8 cellular contexts compared by ENCODE assay signal in the genomic region with DNA sequence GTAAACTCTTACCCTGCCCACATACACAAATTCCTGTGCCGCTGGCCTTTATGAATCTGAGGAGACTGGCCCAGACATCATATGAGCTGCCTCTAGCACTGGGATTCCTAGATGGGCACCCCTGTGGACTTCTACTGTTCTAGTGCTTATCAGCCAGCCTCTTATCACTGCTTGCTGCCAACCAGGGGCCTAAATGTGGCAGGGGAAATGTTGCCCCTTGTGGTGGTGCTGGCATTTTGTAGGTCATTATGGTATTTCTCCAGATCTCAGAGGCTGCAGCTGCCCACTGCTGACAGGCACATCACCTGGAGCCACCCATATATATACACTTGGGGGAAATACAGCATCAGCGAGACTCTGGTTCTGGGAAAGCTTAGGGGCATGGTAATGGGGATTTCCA.
DNase-seq lines count a peak whose midpoint lies in the region; ATAC-seq and TF ChIP-seq lines count a peak whose summit lies in the region.

No MANE protein-coding gene starts in this region.

- DNase-seq in COLO668 (lab: John Stamatoyannopoulos, UW; ENCODE audit: unreplicated experiment) (peak; percentile 18), kidney glomerular epithelial cell (lab: John Stamatoyannopoulos, UW) (peak; percentile 5), NCI-H187 (lab: John Stamatoyannopoulos, UW) (no peak)
- no peak for DNase-seq in effector CD8-positive, alpha-beta T cell (lab: John Stamatoyannopoulos, UW)

- ATAC-seq in GM19463 (IDR thresholded peaks at IDR 0.05; ENCODE audit: unreplicated experiment) = peak; percentile 75
- ATAC-seq in SK-N-SH treated with all-trans-retinoic acid at 6 μM for 48 hours = peak; percentile 64
- no peak for ATAC-seq in GM18909 (IDR thresholded peaks at IDR 0.05; ENCODE audit: poor library complexity, unreplicated experiment)
- no peak for ATAC-seq in HG02571 (IDR thresholded peaks at IDR 0.05; ENCODE audit: unreplicated experiment)

TF ChIP-seq in SK-N-SH treated with all-trans-retinoic acid at 6 μM for 48 hours, 23 proteins besides CTCF, POLR2A, EP300 and RAD21:
- TF ChIP-seq OSR1 (CRISPR knock-in tag; IDR thresholded peaks at IDR 0.05) = no peak
- no peak for TF ChIP-seq CSRNP3 (CRISPR knock-in tag; IDR thresholded peaks at IDR 0.05)
- TF ChIP-seq PPARA (CRISPR knock-in tag; IDR thresholded peaks at IDR 0.05; ENCODE audit: borderline replicate concordance) = no peak
- no peak for TF ChIP-seq ZFP3 (CRISPR knock-in tag; IDR thresholded peaks at IDR 0.05)
- TF ChIP-seq ESRRG (CRISPR knock-in tag; IDR thresholded peaks at IDR 0.05) = no peak
- TF ChIP-seq TSHZ2 (CRISPR knock-in tag; IDR thresholded peaks at IDR 0.05) = no peak
- no peak for TF ChIP-seq BACH2 (CRISPR knock-in tag; IDR thresholded peaks at IDR 0.05; ENCODE audit: borderline replicate concordance)
- no peak for TF ChIP-seq CREB5 (CRISPR knock-in tag; IDR thresholded peaks at IDR 0.05; ENCODE audit: low read depth)
- TF ChIP-seq POU6F1 (CRISPR knock-in tag; IDR thresholded peaks at IDR 0.05; ENCODE audit: borderline replicate concordance, low read depth) = no peak
- no peak for TF ChIP-seq TOX (CRISPR knock-in tag; IDR thresholded peaks at IDR 0.05; ENCODE audit: borderline replicate concordance)
- no peak for TF ChIP-seq ZFP30 (CRISPR knock-in tag; IDR thresholded peaks at IDR 0.05)
- TF ChIP-seq ZNF565 (CRISPR knock-in tag; conservative IDR thresholded peaks at IDR 0.05; ENCODE audit: low read depth) = no peak
- no peak for TF ChIP-seq ZNF8 (CRISPR knock-in tag; IDR thresholded peaks at IDR 0.05)
- TF ChIP-seq ZC3H10 (CRISPR knock-in tag; IDR thresholded peaks at IDR 0.05) = no peak

Comparison
In these comparisons a context has a peak if more than half of its experiments do, and no peak if none do; other contexts are left out.
1. DNase-seq: peak in COLO668 (single experiment) and kidney glomerular epithelial cell (single experiment); none in NCI-H187 (0 of 2) and effector CD8-positive, alpha-beta T cell (single experiment).
2. ATAC-seq: peak in GM19463 (single experiment) and SK-N-SH treated with all-trans-retinoic acid at 6 μM for 48 hours (single experiment); none in GM18909 (single experiment) and HG02571 (single experiment).